In the genomic region with DNA sequence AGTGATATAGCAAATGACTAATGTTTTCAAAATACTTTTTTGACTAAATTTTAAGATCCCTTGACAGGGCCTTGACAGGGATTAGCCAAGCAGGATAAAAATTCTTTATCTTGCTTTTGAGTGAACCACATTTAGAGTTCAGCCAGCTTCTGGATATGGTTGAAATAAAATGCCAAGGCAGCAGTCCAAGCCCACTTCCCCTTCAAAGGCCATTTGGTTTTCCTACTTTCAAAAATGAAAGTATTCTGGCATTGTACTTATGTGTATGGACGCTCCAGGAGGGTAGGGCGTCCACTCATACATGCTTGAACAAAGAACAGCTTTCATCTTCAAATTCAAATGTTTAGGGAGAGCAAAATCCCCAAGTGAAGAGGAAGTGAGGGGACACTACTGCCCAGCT, we compare ENCODE assay signal across 18 cellular contexts.
A peak's percentile ranks its signal among the peaks of the same experiment; 100 is the strongest.
DNase-seq lines count a peak whose midpoint lies in the region; ATAC-seq and TF ChIP-seq lines count a peak whose summit lies in the region.
"Had no signal": no experiment of that assay in that cellular context is flagged by ENCODE, and none has a peak within 500 bp of the region (broad histone marks: within the 10 kb centered on the region; RNA-seq: fewer than 3 reads in every experiment).

No MANE protein-coding gene starts in this region.

- CTCF ChIA-PET in mammary epithelial cell (lab: Charles Lee; ENCODE audit: low non-redundant PET) = no interaction called here
- CTCF ChIA-PET in MCF 10A (lab: Yijun Ruan, JAX) = interaction anchor here (0.9 to 1.7 kb wide), 2 partner anchors 14 to 179 kb away, joined by 3 read pairs; partner anchors contain the start of gene MAP7

- dilution Hi-C loops in mammary epithelial cell (cut with HindIII; ENCODE audit: low sequenced_read_pairs) = no loop called here

- H3K9ac ChIP-seq in mammary epithelial cell (ENCODE audit: insufficient read depth, low read length) = no peak overlapping the region
- H3K9ac ChIP-seq in adipocyte (ENCODE audit: low read length) = no peak overlapping the region
- H3K9ac ChIP-seq: BLaER1 treated with 17β-estradiol and CSF1 and Interleukin-3, amounts not matched to agents 10 nM and 100 nM; GM23248 had no signal

- H3K4me3 Mint-ChIP-seq in MCF 10A (ENCODE audit: unreplicated experiment) = no peak overlapping the region

- H2AFZ ChIP-seq in mammary epithelial cell (ENCODE audit: low read depth, low read length) = no peak overlapping the region
- H2AFZ ChIP-seq: GM23248 had no signal

- ATAC-seq in GM18907 (IDR thresholded peaks at IDR 0.05; ENCODE audit: unreplicated experiment) (no peak), HG03097 (IDR thresholded peaks at IDR 0.05; ENCODE audit: low FRiP score, unreplicated experiment) (no peak)

- no peaks in the 10 kb centered on the region for H4K20me1 ChIP-seq in mammary epithelial cell (ENCODE audit: insufficient read depth, low read length)
- H4K20me1 ChIP-seq: BLaER1 treated with 17β-estradiol and CSF1 and Interleukin-3, amounts not matched to agents 10 nM and 100 nM had no signal

- H3K36me3 ChIP-seq in mammary epithelial cell (ENCODE audit: insufficient read depth, low read length) = peaks cover 5% of the 10 kb centered on the region
- no peaks in the 10 kb centered on the region for H3K36me3 ChIP-seq in adipocyte (ENCODE audit: control insufficient read depth, insufficient read depth, low read length, severe bottlenecking)
- H3K36me3 ChIP-seq: BLaER1 treated with 17β-estradiol and CSF1 and Interleukin-3, amounts not matched to agents 10 nM and 100 nM had no signal

- H3K27ac Mint-ChIP-seq in MCF 10A (ENCODE audit: low read depth, unreplicated experiment) = no peak overlapping the region

- DNase-seq in mammary epithelial cell (no peak), MCF 10A (ENCODE audit: unreplicated experiment) (no peak), adipocyte (ENCODE audit: low read depth) (peak; percentile 48), fibroblast of peridontal ligament (ENCODE audit: extremely low read depth) (peak; percentile 36), substantia nigra (lab: John Stamatoyannopoulos, UW) (no peak), NOMO-1 treated with dmso at 0.1 percent for 144 hours (lab: John Stamatoyannopoulos, UW; ENCODE audit: unreplicated experiment) (no peak)
- DNase-seq: GM23248, NCI-H1092, NCI-H2107, NCI-H226, NCI-H526, Peyer's patch, SHP77 treated with DMSO at 0.1 percent for 48 hours had no signal

- H3K27ac ChIP-seq in mammary epithelial cell (ENCODE audit: insufficient read depth, low read depth, low read length) = no peak overlapping the region
- peak overlapping the region; percentile 51 for H3K27ac ChIP-seq in substantia nigra (ENCODE audit: low read depth, low read length, poor library complexity, severe bottlenecking)
- H3K27ac ChIP-seq: 22Rv1; BLaER1 treated with 17β-estradiol and CSF1 and Interleukin-3, amounts not matched to agents 10 nM and 100 nM; GM23248; Peyer's patch had no signal

- no peak overlapping the region for H3K4me3 ChIP-seq in mammary epithelial cell (replicated peaks in 1 of 3; ENCODE audit: insufficient read depth in 1 of 3, low read depth in 2 of 3, low read length in 3 of 3)
- no peak overlapping the region for H3K4me3 ChIP-seq in adipocyte (ENCODE audit: low read length)
- H3K4me3 ChIP-seq: BLaER1 treated with 17β-estradiol and CSF1 and Interleukin-3, amounts not matched to agents 10 nM and 100 nM; GM23248; K562; Peyer's patch had no signal

- POLR2A ChIA-PET in MCF 10A (lab: Yijun Ruan, JAX) = interaction anchor here (1.0 kb wide), 1 partner anchor 15 kb away, joined by 4 read pairs; no protein-coding TSS in a partner anchor

- no peaks in the 10 kb centered on the region for H3K36me3 Mint-ChIP-seq in MCF 10A (ENCODE audit: insufficient read depth, unreplicated experiment)

- H3K9me3 ChIP-seq in mammary epithelial cell (replicated peaks; ENCODE audit: insufficient read depth, low read length) (no peaks in the 10 kb centered on the region), adipocyte (ENCODE audit: control insufficient read depth, low read length) (no peaks in the 10 kb centered on the region)
- H3K9me3 ChIP-seq: BLaER1 treated with 17β-estradiol and CSF1 and Interleukin-3, amounts not matched to agents 10 nM and 100 nM; Peyer's patch had no signal

- intact Hi-C loops in mammary epithelial cell (cut with micrococcal nuclease) (no loop called here), MCF 10A (cut with micrococcal nuclease) (no loop called here)

- peak overlapping the region; percentile 35 for H3K4me2 ChIP-seq in mammary epithelial cell (ENCODE audit: insufficient read depth, low read depth, low read length)
- H3K4me2 ChIP-seq: BLaER1 treated with 17β-estradiol and CSF1 and Interleukin-3, amounts not matched to agents 10 nM and 100 nM had no signal

- H3K4me1 ChIP-seq in mammary epithelial cell (ENCODE audit: insufficient read depth, low read length) = no peaks in the 10 kb centered on the region
- H3K4me1 ChIP-seq in adipocyte (ENCODE audit: control insufficient read depth, insufficient read depth, low read length) = no peaks in the 10 kb centered on the region
- H3K4me1 ChIP-seq: BLaER1 treated with 17β-estradiol and CSF1 and Interleukin-3, amounts not matched to agents 10 nM and 100 nM; Peyer's patch had no signal

- no peaks in the 10 kb centered on the region for H3K79me2 ChIP-seq in mammary epithelial cell (ENCODE audit: insufficient read depth, low read length)

- TF ChIP-seq CTCF in mammary epithelial cell (conservative IDR thresholded peaks at IDR 0.05 in 1 of 2, IDR thresholded peaks at IDR 0.05 in 1 of 2; ENCODE audit: extremely low read depth in 1 of 2, insufficient read depth in 1 of 2, low read depth in 1 of 2, low read length in 2 of 2) (no peak), MCF 10A (IDR thresholded peaks at IDR 0.05; ENCODE audit: unreplicated experiment) (no peak)

- 31% methylated on average over 2 of the region's 2 CpGs for WGBS in mammary epithelial cell (ENCODE audit: low coverage, missing lambda C conversion rate)

- no peaks in the 10 kb centered on the region for H3K27me3 Mint-ChIP-seq in MCF 10A (ENCODE audit: insufficient read depth, unreplicated experiment)

- H3K27me3 ChIP-seq in mammary epithelial cell (ENCODE audit: insufficient read depth, low read length) (no peaks in the 10 kb centered on the region), adipocyte (replicated peaks; ENCODE audit: control insufficient read depth, insufficient read depth, low read length) (no peaks in the 10 kb centered on the region)
- H3K27me3 ChIP-seq: BLaER1 treated with 17β-estradiol and CSF1 and Interleukin-3, amounts not matched to agents 10 nM and 100 nM; Peyer's patch had no signal

- in situ Hi-C loops in mammary epithelial cell (cut with MboI; ENCODE audit: low sequenced_read_pairs in 2 of 2) = loop anchor here in 1 of 2 donors (25.0 kb wide), 1 partner anchor 165 kb away; no protein-coding TSS in a partner anchor

- no peaks in the 10 kb centered on the region for H3K9me3 Mint-ChIP-seq in MCF 10A (ENCODE audit: unreplicated experiment)

- BruUV-seq in mammary epithelial cell (replicated peaks; lab: Mats Ljungman, UMichigan) (no TSS peak), MCF 10A (replicated peaks; lab: Mats Ljungman, UMichigan) (no TSS peak)

- H3K4me1 Mint-ChIP-seq in MCF 10A (ENCODE audit: insufficient read depth, unreplicated experiment) = no peaks in the 10 kb centered on the region

Comparison
In these comparisons a context has a peak if more than half of its experiments do, and no peak if none do; other contexts are left out.
1. DNase-seq: peak in adipocyte (single experiment) and fibroblast of peridontal ligament (single experiment); none in mammary epithelial cell (single experiment), MCF 10A (single experiment), substantia nigra (0 of 49) and NOMO-1 treated with dmso at 0.1 percent for 144 hours (single experiment).